10 cellular contexts compared by ENCODE assay signal in genomic region chr19:2054763-2055162, GRCh38. TPM values are rescaled to one million over a fixed set of nuclear protein-coding genes. Genes with fewer than 3 reads are reported as not detected.
DNase-seq lines count a peak whose midpoint lies in the region; ATAC-seq, FAIRE-seq and TF ChIP-seq lines count a peak whose summit lies in the region.
"Had no signal": no experiment of that assay in that cellular context is flagged by ENCODE, and none has a peak within 500 bp of the region (broad histone marks: within the 10 kb centered on the region; RNA-seq: fewer than 3 reads in every experiment).

No MANE protein-coding gene starts in this region.

- no peak for DNase-seq in activated CD8-positive, alpha-beta memory T cell treated with anti-CD3 and anti-CD28 coated beads, Interleukin-2, amount 10 ng/mL, durations not matched to agents 7 days and 5 days
- no peak for DNase-seq in activated CD8-positive, alpha-beta memory T cell treated with anti-CD3 and anti-CD28 coated beads, Interleukin-2, amount 50 U/mL, for 4 hours
- DNase-seq in right cardiac atrium (peak; percentile 14 to 62 (median 47)), thyroid gland (no peak), frontal cortex (ENCODE audit: low spot score in 2 of 2) (no peak), glomerular visceral epithelial cell (ENCODE audit: extremely low spot score) (no peak)
- DNase-seq: T-helper 9 cell had no signal

- H3K27ac ChIP-seq in SU-DHL-6 (ENCODE audit: low read depth, low read length) (peak overlapping the region; percentile 53), right cardiac atrium (ENCODE audit: low read length) (peak overlapping the region; percentile 6), thyroid gland (peak overlapping the region in 2 of 3 donors; percentile 27 to 96)

- peaks cover 3% of the 10 kb centered on the region for H3K36me3 Mint-ChIP-seq in activated CD8-positive, alpha-beta memory T cell treated with anti-CD3 and anti-CD28 coated beads, Interleukin-2, amount 10 ng/mL, durations not matched to agents 7 days and 5 days

- no peaks in the 10 kb centered on the region; the same call in 1 of the 2 replicates for H4K20me1 ChIP-seq in SU-DHL-6 (ENCODE audit: low read depth, low read length)

- peak overlapping the region; percentile 68 for H3K27ac Mint-ChIP-seq in activated CD8-positive, alpha-beta memory T cell treated with anti-CD3 and anti-CD28 coated beads, Interleukin-2, amount 10 ng/mL, durations not matched to agents 7 days and 5 days

- H3K9ac ChIP-seq in SU-DHL-6 (ENCODE audit: low read length), result peak overlapping the region; percentile 1; the same call in 1 of the 2 replicates

- no peaks in the 10 kb centered on the region for H3K27me3 Mint-ChIP-seq in activated CD8-positive, alpha-beta memory T cell treated with anti-CD3 and anti-CD28 coated beads, Interleukin-2, amount 10 ng/mL, durations not matched to agents 7 days and 5 days

- H3K9me2 ChIP-seq in SU-DHL-6 (replicated peaks; ENCODE audit: insufficient read depth, low read length), result no peaks in the 10 kb centered on the region

- intact Hi-C loops in right cardiac atrium (cut with DNase I) (no loop called here), thyroid gland (cut with DNase I) (no loop called here)

- H3K27me3 ChIP-seq in SU-DHL-6 (ENCODE audit: low read length) (no peaks in the 10 kb centered on the region), right cardiac atrium (ENCODE audit: control insufficient read depth, insufficient read depth) (no peaks in the 10 kb centered on the region), thyroid gland (no peaks in the 10 kb centered on the region)

- H3K4me1 Mint-ChIP-seq in activated CD8-positive, alpha-beta memory T cell treated with anti-CD3 and anti-CD28 coated beads, Interleukin-2, amount 10 ng/mL, durations not matched to agents 7 days and 5 days, result peaks cover 51% of the 10 kb centered on the region

- no peak for ATAC-seq in activated CD8-positive, alpha-beta memory T cell treated with anti-CD3 and anti-CD28 coated beads, Interleukin-2, amount 10 ng/mL, durations not matched to agents 7 days and 5 days
- ATAC-seq in right cardiac atrium (no peak), HG03159 (IDR thresholded peaks at IDR 0.05; ENCODE audit: unreplicated experiment) (no peak)

- H3K4me2 ChIP-seq in SU-DHL-6 (ENCODE audit: low read depth, low read length, poor library complexity, severe bottlenecking), result peak overlapping the region; percentile 15

- H3K9me3 Mint-ChIP-seq in activated CD8-positive, alpha-beta memory T cell treated with anti-CD3 and anti-CD28 coated beads, Interleukin-2, amount 10 ng/mL, durations not matched to agents 7 days and 5 days (ENCODE audit: low read depth), result no peaks in the 10 kb centered on the region

- TF ChIP-seq CTCF in SU-DHL-6 (IDR thresholded peaks at IDR 0.05; ENCODE audit: insufficient read depth, low read length, poor library complexity, severe bottlenecking), result no peak
- TF ChIP-seq CTCF in thyroid gland (IDR thresholded peaks at IDR 0.05), result no peak

- WGBS in right cardiac atrium, result 75% methylated on average over 8 of the region's 8 CpGs
- WGBS in thyroid gland, 2 donors, result 76 to 77% methylated on average over 5 to 8 of the region's 8 CpGs

- H3K4me3 Mint-ChIP-seq in activated CD8-positive, alpha-beta memory T cell treated with anti-CD3 and anti-CD28 coated beads, Interleukin-2, amount 10 ng/mL, durations not matched to agents 7 days and 5 days, result no peak overlapping the region

- CTCF ChIA-PET in activated CD8-positive, alpha-beta memory T cell treated with anti-CD3 and anti-CD28 coated beads, Interleukin-2, amount 10 ng/mL, durations not matched to agents 7 days and 5 days (lab: Charles Lee), result interaction anchor here (0.7 kb wide), 1 partner anchor 34 kb away, joined by 3 read pairs; no protein-coding TSS in a partner anchor

- no peak overlapping the region for H2AFZ ChIP-seq in SU-DHL-6 (ENCODE audit: low read depth, low read length, severe bottlenecking)

- H3K4me3 ChIP-seq in SU-DHL-6 (ENCODE audit: insufficient read depth, low read length, poor library complexity, severe bottlenecking) (no peak overlapping the region), right cardiac atrium (ENCODE audit: low read length) (no peak overlapping the region), thyroid gland (replicated peaks in 1 of 3) (no peak overlapping the region)

- TF ChIP-seq POLR2A in thyroid gland (IDR thresholded peaks at IDR 0.05), result no peak

- peaks cover 10% of the 10 kb centered on the region for H3K4me1 ChIP-seq in right cardiac atrium (ENCODE audit: control insufficient read depth, insufficient read depth, low read length)
- H3K4me1 ChIP-seq in thyroid gland, result peaks cover 40 to 74% of the 10 kb centered on the region in 2 donors

- no peak for FAIRE-seq in frontal cortex (lab: Jason Lieb, UNC)
- FAIRE-seq: endometrium had no signal

- H3K36me3 ChIP-seq in SU-DHL-6 (ENCODE audit: low read length) (no peaks in the 10 kb centered on the region), thyroid gland (no peaks in the 10 kb centered on the region)

- peaks cover 30% of the 10 kb centered on the region for H3F3A ChIP-seq in SU-DHL-6 (ENCODE audit: insufficient read depth)

- H3K9me3 ChIP-seq in SU-DHL-6 (ENCODE audit: insufficient read depth, low read length) (no peaks in the 10 kb centered on the region), right cardiac atrium (ENCODE audit: control insufficient read depth, low read length) (no peaks in the 10 kb centered on the region), thyroid gland (no peaks in the 10 kb centered on the region)

- peaks cover 10% of the 10 kb centered on the region for H3K79me2 ChIP-seq in SU-DHL-6 (ENCODE audit: insufficient read depth, low read length)

RNA-seq across cellular contexts. Expression of gene MKNK2, which starts 3.7 kb away (rescaled TPM):
- total RNA-seq in activated CD8-positive, alpha-beta memory T cell treated with anti-CD3 and anti-CD28 coated beads, Interleukin-2, amount 10 ng/mL, durations not matched to agents 7 days and 5 days, result 100 to 1,000 TPM; 196 to 201 TPM
- total RNA-seq in right cardiac atrium (100 to 1,000 TPM in 3 of 4 donors, 10 to 100 TPM in 1; 96.9 to 151 (median 122) TPM), thyroid gland (100 to 1,000 TPM; 106 to 161 (median 123) TPM), frontal cortex (18.3 TPM)
- polyA plus RNA-seq in right cardiac atrium, result 75.9 TPM

RNA-seq across cellular contexts. Expression of gene BTBD2, which starts 39.2 kb away (rescaled TPM):
- 10 to 100 TPM; 37.4 to 52.7 TPM for total RNA-seq in activated CD8-positive, alpha-beta memory T cell treated with anti-CD3 and anti-CD28 coated beads, Interleukin-2, amount 10 ng/mL, durations not matched to agents 7 days and 5 days
- total RNA-seq in right cardiac atrium (10 to 100 TPM; 52.7 to 68.4 (median 62.2) TPM), thyroid gland (10 to 100 TPM; 74.8 to 89.9 (median 76.2) TPM), frontal cortex (41.2 TPM)
- polyA plus RNA-seq in right cardiac atrium, result 39.3 TPM

RNA-seq across cellular contexts. Expression of gene MOB3A, which starts 41.4 kb away (rescaled TPM):
- total RNA-seq in activated CD8-positive, alpha-beta memory T cell treated with anti-CD3 and anti-CD28 coated beads, Interleukin-2, amount 10 ng/mL, durations not matched to agents 7 days and 5 days, result 100 to 1,000 TPM; 200 to 202 TPM
- 10 to 100 TPM; 20.9 to 27.0 (median 21.8) TPM for total RNA-seq in right cardiac atrium
- 9.5 TPM for polyA plus RNA-seq in right cardiac atrium
- 10 to 100 TPM; 18.5 to 40.4 (median 26.6) TPM for total RNA-seq in thyroid gland
- total RNA-seq in frontal cortex, result 9.4 TPM

RNA-seq across cellular contexts. Expression of gene IZUMO4, which starts 42.0 kb away (rescaled TPM):
- total RNA-seq in activated CD8-positive, alpha-beta memory T cell treated with anti-CD3 and anti-CD28 coated beads, Interleukin-2, amount 10 ng/mL, durations not matched to agents 7 days and 5 days, result 10 to 100 TPM in 1 of 2 experiments, 1 to 10 TPM in 1; 7.2 to 10.1 TPM
- total RNA-seq in right cardiac atrium (1 to 10 TPM; 1.1 to 3.3 (median 2.3) TPM), thyroid gland (1 to 10 TPM; 1.1 to 4.2 (median 2.9) TPM), frontal cortex (2.9 TPM)
- 2.7 TPM for polyA plus RNA-seq in right cardiac atrium

Comparison
In these comparisons a context has a peak if more than half of its experiments do, and no peak if none do; other contexts are left out.
1. DNase-seq: peak in right cardiac atrium (3 of 3); none in activated CD8-positive, alpha-beta memory T cell treated with anti-CD3 and anti-CD28 coated beads, Interleukin-2, amount 10 ng/mL, durations not matched to agents 7 days and 5 days (single experiment), activated CD8-positive, alpha-beta memory T cell treated with anti-CD3 and anti-CD28 coated beads, Interleukin-2, amount 50 U/mL, for 4 hours (single experiment), thyroid gland (0 of 2), frontal cortex (0 of 2) and glomerular visceral epithelial cell (single experiment).
2. H3K27ac ChIP-seq: peak in every context shown above with its lines; median percentile 62 in thyroid gland; 53 in SU-DHL-6; 6 in right cardiac atrium.
3. RNA of gene MOB3A, which starts 41.4 kb away (total RNA-seq): 200 to 202 TPM in activated CD8-positive, alpha-beta memory T cell treated with anti-CD3 and anti-CD28 coated beads, Interleukin-2, amount 10 ng/mL, durations not matched to agents 7 days and 5 days; 18.5 to 40.4 TPM in thyroid gland, 20.9 to 27.0 TPM in right cardiac atrium and 9.4 TPM in frontal cortex (single experiment); every median in the first group is over 4 times any median in the second.